8 cellular contexts compared by ENCODE assay signal in genomic region chr6:103122766-103123601, GRCh38.
DNase-seq lines count a peak whose midpoint lies in the region; ATAC-seq and TF ChIP-seq lines count a peak whose summit lies in the region.

No MANE protein-coding gene starts in this region.

- ATAC-seq in GM19023 (IDR thresholded peaks at IDR 0.05; ENCODE audit: unreplicated experiment): peak; percentile 89
- no peak for ATAC-seq in GM21825 (IDR thresholded peaks at IDR 0.05; ENCODE audit: unreplicated experiment)

- H3K27ac ChIP-seq in C4-2B: peak overlapping the region; percentile 28; the same call in 1 of the 2 replicates

- H3K4me1 Mint-ChIP-seq in immature natural killer cell: no peaks in the 10 kb centered on the region

- DNase-seq in HT-29 (ENCODE audit: low spot score) (peak; percentile 66), NCI-H82 (lab: John Stamatoyannopoulos, UW) (peak; percentile 89), cerebellar cortex (ENCODE audit: low spot score) (peak; percentile 73), midbrain (lab: John Stamatoyannopoulos, UW) (peak; percentile 19), immature natural killer cell (no peak)

- H3K9me3 Mint-ChIP-seq in immature natural killer cell: peaks cover 7 to 25% (median 18%) of the 10 kb centered on the region in 6 donors

- H3K4me3 Mint-ChIP-seq in immature natural killer cell: no peak overlapping the region

- H3K27ac Mint-ChIP-seq in immature natural killer cell: no peak overlapping the region

- peak; percentile 87 for TF ChIP-seq CTCF in C4-2B (conservative IDR thresholded peaks at IDR 0.05)

- no peaks in the 10 kb centered on the region for H3K36me3 Mint-ChIP-seq in immature natural killer cell

- H3K27me3 Mint-ChIP-seq in immature natural killer cell (ENCODE audit: low read depth in 3 of 3): no peaks in the 10 kb centered on the region

Comparison
In these comparisons a context has a peak if more than half of its experiments do, and no peak if none do; other contexts are left out.
1. DNase-seq: peak in HT-29 (single experiment), NCI-H82 (single experiment), cerebellar cortex (single experiment) and midbrain (single experiment); none in immature natural killer cell (0 of 3).